Comparison of ENCODE assay signal across 7 cellular contexts in the genomic region with DNA sequence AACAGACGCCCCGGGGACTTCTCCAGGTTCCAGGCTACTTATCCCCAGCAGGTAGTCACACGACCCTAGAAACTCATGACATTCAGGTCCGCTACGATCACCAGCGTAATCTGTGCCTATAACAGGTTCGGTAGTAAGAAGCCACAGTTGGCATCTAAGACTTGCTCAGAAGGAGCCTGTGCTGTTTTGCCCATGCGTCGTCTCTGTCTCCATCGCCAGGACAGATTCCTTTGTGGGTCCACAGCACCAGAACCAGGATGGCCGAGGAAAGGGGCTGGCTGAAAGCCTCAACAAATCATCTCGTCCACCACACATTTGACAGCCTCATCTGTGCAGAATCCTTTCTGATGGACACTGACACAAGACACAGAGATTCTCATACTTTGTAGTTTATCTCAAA.
"Had no signal": no experiment of that assay in that cellular context is flagged by ENCODE, and none has a peak within 500 bp of the region (broad histone marks: within the 10 kb centered on the region; RNA-seq: fewer than 3 reads in every experiment).

No MANE protein-coding gene starts in this region.

- H3K4me3 Mint-ChIP-seq: IgD-negative memory B cell had no signal

- ATAC-seq: HepG2, K562 had no signal

- H3K27ac Mint-ChIP-seq: IgD-negative memory B cell had no signal

- H3K36me3 Mint-ChIP-seq: IgD-negative memory B cell had no signal

- DNase-seq: IMR-90, KBM-7 had no signal

- FAIRE-seq: HepG2, HTR-8/SVneo, K562 had no signal

- H3K4me3 ChIP-seq: K562 had no signal

- H3K27me3 Mint-ChIP-seq: IgD-negative memory B cell had no signal

- H3K27ac ChIP-seq: HL-60 had no signal
